Comparison of ENCODE assay signal across 1 cellular context in the genomic region with DNA sequence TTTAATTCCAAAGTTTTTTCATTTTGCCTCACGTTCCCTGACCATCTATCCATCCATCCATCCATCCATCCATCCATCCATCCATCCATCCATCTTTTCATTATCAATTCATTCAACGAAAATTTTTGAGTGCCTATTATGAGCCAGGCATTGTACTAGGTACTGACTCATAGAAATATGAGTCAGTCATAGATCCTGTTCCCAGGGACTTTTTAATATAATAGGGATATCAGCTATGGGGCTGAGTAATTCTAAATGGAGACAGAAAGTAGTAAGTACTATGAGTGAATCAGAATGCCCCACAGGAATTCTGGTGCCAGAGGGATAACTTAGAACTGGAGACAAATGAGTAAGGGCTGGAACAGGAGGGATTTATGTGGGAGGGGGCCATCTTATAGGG.
TF ChIP-seq lines count a peak whose summit lies in the region.

No MANE protein-coding gene starts in this region.

TF ChIP-seq in SK-N-SH, 30 proteins besides CTCF, POLR2A, EP300 and RAD21 (continued from another document):
- TF ChIP-seq, protein P1, sequence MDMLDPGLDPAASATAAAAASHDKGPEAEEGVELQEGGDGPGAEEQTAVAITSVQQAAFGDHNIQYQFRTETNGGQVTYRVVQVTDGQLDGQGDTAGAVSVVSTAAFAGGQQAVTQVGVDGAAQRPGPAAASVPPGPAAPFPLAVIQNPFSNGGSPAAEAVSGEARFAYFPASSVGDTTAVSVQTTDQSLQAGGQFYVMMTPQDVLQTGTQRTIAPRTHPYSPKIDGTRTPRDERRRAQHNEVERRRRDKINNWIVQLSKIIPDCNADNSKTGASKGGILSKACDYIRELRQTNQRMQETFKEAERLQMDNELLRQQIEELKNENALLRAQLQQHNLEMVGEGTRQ (IDR thresholded peaks at IDR 0.05; ENCODE audit: borderline replicate concordance, low read depth, low read length): no peak
- TF ChIP-seq JUND (IDR thresholded peaks at IDR 0.05) (peak; percentile 88), RXRA (IDR thresholded peaks at IDR 0.05; ENCODE audit: borderline replicate concordance, low read depth) (peak; percentile 12; the same call in 1 of the 2 replicates), GABPA (IDR thresholded peaks at IDR 0.05; ENCODE audit: low read depth) (no peak), MXI1 (IDR thresholded peaks at IDR 0.05; ENCODE audit: low read depth, low read length) (no peak), POLR2AphosphoS5 (IDR thresholded peaks at IDR 0.05; ENCODE audit: low read depth, low read length) (no peak), TEAD4 (IDR thresholded peaks at IDR 0.05; ENCODE audit: borderline replicate concordance, insufficient read depth) (no peak), CHD2 (IDR thresholded peaks at IDR 0.05; ENCODE audit: low read length, partially characterized antibody) (no peak), NFIC (IDR thresholded peaks at IDR 0.05; ENCODE audit: borderline replicate concordance) (peak; percentile 53; the same call in 1 of the 2 replicates), SMC3 (IDR thresholded peaks at IDR 0.05; ENCODE audit: low read depth, low read length) (no peak), GATA2 (CRISPR knock-in tag; IDR thresholded peaks at IDR 0.05) (no peak), YY1 (IDR thresholded peaks at IDR 0.05; ENCODE audit: low read depth) (peak; percentile 55; the same call in 1 of the 2 replicates), FOXJ3 (CRISPR knock-in tag; IDR thresholded peaks at IDR 0.05) (no peak), TCF12 (IDR thresholded peaks at IDR 0.05) (peak; percentile 69), RCOR1 (IDR thresholded peaks at IDR 0.05; ENCODE audit: low read length) (no peak)
- TF ChIP-seq, protein P2, sequence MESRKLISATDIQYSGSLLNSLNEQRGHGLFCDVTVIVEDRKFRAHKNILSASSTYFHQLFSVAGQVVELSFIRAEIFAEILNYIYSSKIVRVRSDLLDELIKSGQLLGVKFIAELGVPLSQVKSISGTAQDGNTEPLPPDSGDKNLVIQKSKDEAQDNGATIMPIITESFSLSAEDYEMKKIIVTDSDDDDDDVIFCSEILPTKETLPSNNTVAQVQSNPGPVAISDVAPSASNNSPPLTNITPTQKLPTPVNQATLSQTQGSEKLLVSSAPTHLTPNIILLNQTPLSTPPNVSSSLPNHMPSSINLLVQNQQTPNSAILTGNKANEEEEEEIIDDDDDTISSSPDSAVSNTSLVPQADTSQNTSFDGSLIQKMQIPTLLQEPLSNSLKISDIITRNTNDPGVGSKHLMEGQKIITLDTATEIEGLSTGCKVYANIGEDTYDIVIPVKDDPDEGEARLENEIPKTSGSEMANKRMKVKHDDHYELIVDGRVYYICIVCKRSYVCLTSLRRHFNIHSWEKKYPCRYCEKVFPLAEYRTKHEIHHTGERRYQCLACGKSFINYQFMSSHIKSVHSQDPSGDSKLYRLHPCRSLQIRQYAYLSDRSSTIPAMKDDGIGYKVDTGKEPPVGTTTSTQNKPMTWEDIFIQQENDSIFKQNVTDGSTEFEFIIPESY (IDR thresholded peaks at IDR 0.05; ENCODE audit: borderline replicate concordance, low read depth): 0 out of 2 replicates have a peak, but pooled peaks have one; percentile 26
TF ChIP-seq in SK-N-SH: peak in this region for 8.
